ENCODE assay signal across 13 cellular contexts in the genomic region with DNA sequence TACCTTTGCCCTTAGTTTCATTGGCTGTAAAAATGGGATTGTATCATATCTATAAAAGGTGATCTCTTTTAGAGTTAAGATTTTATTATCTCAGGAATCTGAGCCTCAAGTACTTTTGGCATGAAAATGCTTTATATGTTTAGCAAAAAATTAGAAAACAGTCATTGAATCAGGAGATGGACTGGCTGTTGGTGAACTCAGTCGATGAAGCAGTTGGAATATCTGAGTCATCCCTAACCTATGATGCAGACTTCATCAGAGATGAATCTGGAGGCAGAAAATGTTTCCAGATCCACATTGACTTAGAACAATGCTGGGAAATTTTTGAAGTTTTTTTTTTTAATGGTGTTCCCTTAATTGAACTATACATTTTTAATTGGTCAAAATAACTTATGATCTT.
DNase-seq lines count a peak whose midpoint lies in the region; TF ChIP-seq lines count a peak whose summit lies in the region.
"Had no signal": no experiment of that assay in that cellular context is flagged by ENCODE, and none has a peak within 500 bp of the region (broad histone marks: within the 10 kb centered on the region; RNA-seq: fewer than 3 reads in every experiment).

No MANE protein-coding gene starts in this region.

- H3F3A ChIP-seq in PC-9 (ENCODE audit: insufficient read depth, low read depth) = 0 out of 2 replicates have a peak, but pooled peaks cover under 1% of the 10 kb centered on the region

- H3K4me1 ChIP-seq in HEK293 (ENCODE audit: control insufficient read depth, insufficient read depth, low read length) = no peaks in the 10 kb centered on the region
- H3K4me1 ChIP-seq in SJCRH30 = no peaks in the 10 kb centered on the region
- peaks cover 12% of the 10 kb centered on the region for H3K4me1 ChIP-seq in PC-9 (replicated peaks; ENCODE audit: insufficient read depth)
- no peaks in the 10 kb centered on the region for H3K4me1 ChIP-seq in uterus
- H3K4me1 ChIP-seq: tibial nerve had no signal

- H3K9me2 ChIP-seq in PC-9 (ENCODE audit: insufficient read depth) = no peaks in the 10 kb centered on the region; the same call in 1 of the 2 replicates

- no peaks in the 10 kb centered on the region for H4K20me1 ChIP-seq in PC-9 (ENCODE audit: insufficient read depth)

- H3K36me3 ChIP-seq in HEK293 (ENCODE audit: control insufficient read depth in 2 of 2, insufficient read depth in 1 of 2, low read length in 2 of 2) = no peaks in the 10 kb centered on the region
- no peaks in the 10 kb centered on the region; the same call in 1 of the 2 replicates for H3K36me3 ChIP-seq in SJCRH30
- H3K36me3 ChIP-seq in PC-9 (ENCODE audit: low read depth) = no peaks in the 10 kb centered on the region
- H3K36me3 ChIP-seq in uterus = no peaks in the 10 kb centered on the region
- H3K36me3 ChIP-seq: tibial nerve had no signal

- no peak overlapping the region for H3K27ac ChIP-seq in AG04450 (ENCODE audit: low read depth, low read length)
- no peak overlapping the region for H3K27ac ChIP-seq in HEK293 (ENCODE audit: extremely low read depth, low read depth, low read length)
- no peak overlapping the region for H3K27ac ChIP-seq in SJCRH30
- H3K27ac ChIP-seq in PC-9 = no peak overlapping the region
- no peak overlapping the region for H3K27ac ChIP-seq in uterus
- H3K27ac ChIP-seq: tibial nerve had no signal

- TF ChIP-seq POLR2A in uterus (IDR thresholded peaks at IDR 0.05) = no peak

- DNase-seq in AG04450 (ENCODE audit: low read depth, low spot score) (peak; percentile 50), amniotic epithelial cell (ENCODE audit: low read depth) (peak; percentile 70), foreskin melanocyte (peak; percentile 24), SJCRH30 (no peak), PC-9 (no peak), cerebellar cortex (ENCODE audit: low spot score) (no peak), uterus (no peak)
- DNase-seq: activated effector memory CD4-positive, alpha-beta T cell treated with Interleukin-2 at 50 U/mL for 16 hours; H9; Kasumi-1; NCI-H446 had no signal

- POLR2A ChIA-PET in AG04450 (lab: Yijun Ruan, JAX) = no interaction called here
- POLR2A ChIA-PET in HEK293 (lab: Yijun Ruan, JAX) = no interaction called here
- POLR2A ChIA-PET in PC-9 (lab: Charles Lee; ENCODE audit: unreplicated experiment) = no interaction called here

- no TSS peak for BruUV-seq in PC-9 (replicated peaks; lab: Mats Ljungman, UMichigan)

- H3K4me2 ChIP-seq in PC-9 = no peak overlapping the region

- no peak overlapping the region for H2AFZ ChIP-seq in PC-9

- H3K9me3 ChIP-seq in AG04450 (ENCODE audit: control insufficient read depth, insufficient read depth, low read length) (no peaks in the 10 kb centered on the region), HEK293 (ENCODE audit: control insufficient read depth, insufficient read depth, low read depth, low read length) (no peaks in the 10 kb centered on the region), SJCRH30 (replicated peaks) (no peaks in the 10 kb centered on the region), PC-9 (ENCODE audit: insufficient read depth, low read depth) (no peaks in the 10 kb centered on the region), uterus (no peaks in the 10 kb centered on the region)
- H3K9me3 ChIP-seq: tibial nerve had no signal

- CTCF ChIA-PET in AG04450 (lab: Charles Lee) = no interaction called here
- CTCF ChIA-PET in HEK293 (lab: Yijun Ruan, JAX) = interaction anchor here (0.7 kb wide), 1 partner anchor 841 kb away, joined by 4 read pairs; no protein-coding TSS in a partner anchor
- CTCF ChIA-PET in PC-9 (lab: Charles Lee) = no interaction called here

- no peak for TF ChIP-seq CTCF in AG04450 (IDR thresholded peaks at IDR 0.05; ENCODE audit: low read depth, low read length)
- no peak for TF ChIP-seq CTCF in HEK293 (tag by site-specific recombination; IDR thresholded peaks at IDR 0.05)
- no peak for TF ChIP-seq CTCF in PC-9 (conservative IDR thresholded peaks at IDR 0.05)
- no peak for TF ChIP-seq CTCF in uterus (IDR thresholded peaks at IDR 0.05)

- H3K4me3 ChIP-seq in AG04450 (ENCODE audit: low read depth, low read length) (no peak overlapping the region), HEK293 (ENCODE audit: low read depth, low read length) (no peak overlapping the region), SJCRH30 (no peak overlapping the region), PC-9 (no peak overlapping the region), uterus (no peak overlapping the region)
- H3K4me3 ChIP-seq: tibial nerve had no signal

- H3K27me3 ChIP-seq in AG04450 (ENCODE audit: control insufficient read depth, insufficient read depth, low read length) (no peaks in the 10 kb centered on the region), SJCRH30 (no peaks in the 10 kb centered on the region), PC-9 (ENCODE audit: insufficient read depth, low read depth) (no peaks in the 10 kb centered on the region), uterus (no peaks in the 10 kb centered on the region)
- H3K27me3 ChIP-seq: tibial nerve had no signal

- H3K79me2 ChIP-seq in PC-9 (ENCODE audit: low read depth) = no peaks in the 10 kb centered on the region

- intact Hi-C loops in PC-9 (cut with micrococcal nuclease; ENCODE audit: unreplicated experiment) = no loop called here
- intact Hi-C loops in uterus (cut with DNase I; ENCODE audit: low total_unique reads) = no loop called here

TF ChIP-seq in HEK293, 187 proteins besides CTCF, POLR2A, EP300 and RAD21:
- no peak for TF ChIP-seq SETDB1 (IDR thresholded peaks at IDR 0.05; ENCODE audit: insufficient read length, low read length)
- TF ChIP-seq ZNF112 (tag by site-specific recombination; IDR thresholded peaks at IDR 0.05) = no peak
- no peak for TF ChIP-seq ZNF341 (tag by site-specific recombination; IDR thresholded peaks at IDR 0.05; ENCODE audit: low read depth)
- no peak for TF ChIP-seq ZNF169 (tag by site-specific recombination; IDR thresholded peaks at IDR 0.05)
- TF ChIP-seq ZNF707 (tag by site-specific recombination; IDR thresholded peaks at IDR 0.05) = no peak
- TF ChIP-seq, protein P1, sequence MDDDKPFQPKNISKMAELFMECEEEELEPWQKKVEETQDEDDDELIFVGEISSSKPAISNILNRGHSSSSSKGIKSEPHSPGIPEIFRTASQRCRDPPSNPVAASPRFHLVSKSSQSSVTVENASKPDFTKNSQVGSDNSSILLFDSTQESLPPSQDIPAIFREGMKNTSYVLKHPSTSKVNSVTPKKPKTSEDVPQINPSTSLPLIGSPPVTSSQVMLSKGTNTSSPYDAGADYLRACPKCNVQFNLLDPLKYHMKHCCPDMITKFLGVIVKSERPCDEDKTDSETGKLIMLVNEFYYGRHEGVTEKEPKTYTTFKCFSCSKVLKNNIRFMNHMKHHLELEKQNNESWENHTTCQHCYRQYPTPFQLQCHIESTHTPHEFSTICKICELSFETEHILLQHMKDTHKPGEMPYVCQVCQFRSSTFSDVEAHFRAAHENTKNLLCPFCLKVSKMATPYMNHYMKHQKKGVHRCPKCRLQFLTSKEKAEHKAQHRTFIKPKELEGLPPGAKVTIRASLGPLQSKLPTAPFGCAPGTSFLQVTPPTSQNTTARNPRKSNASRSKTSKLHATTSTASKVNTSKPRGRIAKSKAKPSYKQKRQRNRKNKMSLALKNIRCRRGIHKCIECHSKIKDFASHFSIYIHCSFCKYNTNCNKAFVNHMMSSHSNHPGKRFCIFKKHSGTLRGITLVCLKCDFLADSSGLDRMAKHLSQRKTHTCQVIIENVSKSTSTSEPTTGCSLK (tag by site-specific recombination; IDR thresholded peaks at IDR 0.05) = no peak
- TF ChIP-seq, protein P2, sequence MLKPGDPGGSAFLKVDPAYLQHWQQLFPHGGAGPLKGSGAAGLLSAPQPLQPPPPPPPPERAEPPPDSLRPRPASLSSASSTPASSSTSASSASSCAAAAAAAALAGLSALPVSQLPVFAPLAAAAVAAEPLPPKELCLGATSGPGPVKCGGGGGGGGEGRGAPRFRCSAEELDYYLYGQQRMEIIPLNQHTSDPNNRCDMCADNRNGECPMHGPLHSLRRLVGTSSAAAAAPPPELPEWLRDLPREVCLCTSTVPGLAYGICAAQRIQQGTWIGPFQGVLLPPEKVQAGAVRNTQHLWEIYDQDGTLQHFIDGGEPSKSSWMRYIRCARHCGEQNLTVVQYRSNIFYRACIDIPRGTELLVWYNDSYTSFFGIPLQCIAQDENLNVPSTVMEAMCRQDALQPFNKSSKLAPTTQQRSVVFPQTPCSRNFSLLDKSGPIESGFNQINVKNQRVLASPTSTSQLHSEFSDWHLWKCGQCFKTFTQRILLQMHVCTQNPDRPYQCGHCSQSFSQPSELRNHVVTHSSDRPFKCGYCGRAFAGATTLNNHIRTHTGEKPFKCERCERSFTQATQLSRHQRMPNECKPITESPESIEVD (tag by site-specific recombination; IDR thresholded peaks at IDR 0.05) = 0 out of 2 replicates have a peak, but pooled peaks have one; percentile 14
- TF ChIP-seq ZNF785 (tag by site-specific recombination; IDR thresholded peaks at IDR 0.05) = no peak
- no peak for TF ChIP-seq ZBTB8A (tag by site-specific recombination; IDR thresholded peaks at IDR 0.05)

Comparison
In these comparisons a context has a peak if more than half of its experiments do, and no peak if none do; other contexts are left out.
1. DNase-seq: peak in AG04450 (single experiment), amniotic epithelial cell (single experiment) and foreskin melanocyte (single experiment); none in SJCRH30 (0 of 2), PC-9 (0 of 2), cerebellar cortex (single experiment) and uterus (0 of 2).